11 cellular contexts compared by ENCODE assay signal in genomic region chr22:48490513-48491411, GRCh38.
A peak's percentile ranks its signal among the peaks of the same experiment; 100 is the strongest.
DNase-seq lines count a peak whose midpoint lies in the region; ATAC-seq, FAIRE-seq and TF ChIP-seq lines count a peak whose summit lies in the region.
"Had no signal": no experiment of that assay in that cellular context is flagged by ENCODE, and none has a peak within 500 bp of the region (broad histone marks: within the 10 kb centered on the region; RNA-seq: fewer than 3 reads in every experiment).

No MANE protein-coding gene starts in this region.

- peak overlapping the region; percentile 56 for H3K4me3 ChIP-seq in GM23338
- H3K4me3 ChIP-seq in ascending aorta: peak overlapping the region; percentile 39 to 46
- H3K4me3 ChIP-seq in lower leg skin (ENCODE audit: low read depth, poor library complexity, severe bottlenecking): peak overlapping the region; percentile 27
- peak overlapping the region in 4 of 8 donors; percentile 22 to 54 (median 33) for H3K4me3 ChIP-seq in spleen

- no peaks in the 10 kb centered on the region for H4K20me1 ChIP-seq in GM23338 (replicated peaks; ENCODE audit: insufficient read depth)

- H3K4me2 ChIP-seq in GM23338: peak overlapping the region; percentile 80

- intact Hi-C loops in ascending aorta (cut with DNase I): no loop called here
- intact Hi-C loops in lower leg skin (cut with DNase I; ENCODE audit: low total_unique reads): no loop called here
- intact Hi-C loops in spleen (cut with DNase I; ENCODE audit: low total_unique reads): loop anchor here (5.0 kb wide), 1 partner anchor 1688 kb away; no protein-coding TSS in a partner anchor

- H3K9me3 ChIP-seq in ascending aorta (no peaks in the 10 kb centered on the region), spleen (no peaks in the 10 kb centered on the region)

- H3F3A ChIP-seq in GM23338 (replicated peaks; ENCODE audit: low read depth): no peaks in the 10 kb centered on the region

- no peak for FAIRE-seq in GM12892 (lab: Jason Lieb, UNC)

- peaks cover 8% of the 10 kb centered on the region; the same call in 1 of the 2 replicates for H3K4me1 ChIP-seq in GM23338 (ENCODE audit: insufficient read depth)
- no peaks in the 10 kb centered on the region for H3K4me1 ChIP-seq in ascending aorta
- peaks cover 0 to 19% (median 10%) of the 10 kb centered on the region in 6 donors for H3K4me1 ChIP-seq in spleen

- H3K36me3 ChIP-seq in GM23338 (ENCODE audit: insufficient read depth) (no peaks in the 10 kb centered on the region), ascending aorta (no peaks in the 10 kb centered on the region), spleen (no peaks in the 10 kb centered on the region)

- 4 to 6% methylated on average over 41 to 48 of the region's 51 CpGs for WGBS in lower leg skin, 2 donors
- 4 to 11% (median 6%) methylated on average over 34 to 51 of the region's 51 CpGs for WGBS in spleen, 5 donors

- H3K27ac ChIP-seq in GM23338 (ENCODE audit: low read depth): no peak overlapping the region
- no peak overlapping the region for H3K27ac ChIP-seq in ascending aorta
- H3K27ac ChIP-seq in spleen: no peak overlapping the region

- TF ChIP-seq CTCF in GM23338 (conservative IDR thresholded peaks at IDR 0.05; ENCODE audit: low read depth in 2 of 2): no peak
- no peak for TF ChIP-seq CTCF in ascending aorta (IDR thresholded peaks at IDR 0.05)
- no peak for TF ChIP-seq CTCF in lower leg skin (IDR thresholded peaks at IDR 0.05)
- no peak for TF ChIP-seq CTCF in spleen (IDR thresholded peaks at IDR 0.05 in 8 of 11, conservative IDR thresholded peaks at IDR 0.05 in 3 of 11)

- H3K9me2 ChIP-seq in GM23338 (ENCODE audit: insufficient read depth): no peaks in the 10 kb centered on the region

- ATAC-seq in GM23338 (peak; percentile 14), HG02852 (IDR thresholded peaks at IDR 0.05; ENCODE audit: unreplicated experiment) (no peak), GM18519 (IDR thresholded peaks at IDR 0.05; ENCODE audit: low FRiP score, unreplicated experiment) (no peak)
- ATAC-seq: activated T-helper 17 cell treated with anti-CD3 and anti-CD28 coated beads, Interleukin-2, amount 50 U/mL, for 72 hours had no signal

- H3K27me3 ChIP-seq in GM23338 (ENCODE audit: insufficient read depth) (peaks cover 22% of the 10 kb centered on the region; the same call in 1 of the 2 replicates), ascending aorta (peaks cover 13% of the 10 kb centered on the region), spleen (replicated peaks in 1 of 7) (peaks cover 2 to 97% (median 39%) of the 10 kb centered on the region in 7 donors)

- H3K9me3 Mint-ChIP-seq in GM23338: no peaks in the 10 kb centered on the region; the same call in 2 of the 3 replicates
- H3K9me3 Mint-ChIP-seq: activated T-helper 17 cell treated with anti-CD3 and anti-CD28 coated beads, Interleukin-2, amount 50 U/mL, for 72 hours had no signal

- H3K27me3 Mint-ChIP-seq in GM23338 (ENCODE audit: insufficient read depth, low read depth, poor library complexity): peaks cover 32% of the 10 kb centered on the region

- peaks cover 48% of the 10 kb centered on the region for H3K4me1 Mint-ChIP-seq in GM23338
- H3K4me1 Mint-ChIP-seq: activated T-helper 17 cell treated with anti-CD3 and anti-CD28 coated beads, Interleukin-2, amount 50 U/mL, for 72 hours had no signal

- H3K4me3 Mint-ChIP-seq in GM23338: peak overlapping the region; percentile 80
- H3K4me3 Mint-ChIP-seq: activated T-helper 17 cell treated with anti-CD3 and anti-CD28 coated beads, Interleukin-2, amount 50 U/mL, for 72 hours; HFFc6 had no signal

- H3K27ac Mint-ChIP-seq in GM23338: no peak overlapping the region
- H3K27ac Mint-ChIP-seq: activated T-helper 17 cell treated with anti-CD3 and anti-CD28 coated beads, Interleukin-2, amount 50 U/mL, for 72 hours; HFFc6 had no signal

- H3K79me2 ChIP-seq in GM23338 (replicated peaks; ENCODE audit: insufficient read depth): peaks cover 13% of the 10 kb centered on the region

- no peak for TF ChIP-seq POLR2A in lower leg skin (IDR thresholded peaks at IDR 0.05)
- TF ChIP-seq POLR2A in spleen (IDR thresholded peaks at IDR 0.05): no peak
- TF ChIP-seq POLR2A in GM12892 (IDR thresholded peaks at IDR 0.05; ENCODE audit: low read depth, low read length): no peak

- 0 out of 3 replicates have a peak, but pooled peaks cover 2% of the 10 kb centered on the region for H3K36me3 Mint-ChIP-seq in GM23338 (ENCODE audit: low read depth)

- no peak overlapping the region for H2AFZ ChIP-seq in GM23338

- DNase-seq in GM23338 (ENCODE audit: low spot score) (no peak), ascending aorta (ENCODE audit: low spot score in 2 of 2) (peak in 1 of 2 donors; percentile 18), lower leg skin (ENCODE audit: low spot score in 2 of 2) (peak in 1 of 2 donors; percentile 84), spleen (peak; percentile 52), GM12892 (ENCODE audit: insufficient read length) (no peak)
- DNase-seq in stimulated activated CD4-positive, alpha-beta T cell treated with anti-CD3 and anti-CD28 coated beads, Interleukin-12 subunit alpha, Interleukin-12 subunit beta, amount 100 ng/mL, for 4 hours: no peak
- DNase-seq: effector CD8-positive, alpha-beta T cell; HFFc6 had no signal

TF ChIP-seq in GM23338, 12 proteins besides CTCF, POLR2A, EP300 and RAD21 (continues in another document):
- TF ChIP-seq ZNF331 (CRISPR knock-in tag; IDR thresholded peaks at IDR 0.05; ENCODE audit: low read depth) (no peak), JUNB (IDR thresholded peaks at IDR 0.05; ENCODE audit: unreplicated experiment) (no peak), ZNF462 (CRISPR knock-in tag; IDR thresholded peaks at IDR 0.05) (no peak)
